ENCODE assay signal across 2 cellular contexts in genomic region chr19:47130120-47130588, GRCh38.
TF ChIP-seq lines count a peak whose summit lies in the region.

No MANE protein-coding gene starts in this region.

TF ChIP-seq in SK-N-SH, 30 proteins besides CTCF, POLR2A, EP300 and RAD21 (continued from another document):
- TF ChIP-seq USF2 (IDR thresholded peaks at IDR 0.05; ENCODE audit: borderline replicate concordance, low read depth, low read length) (no peak), FOSL2 (IDR thresholded peaks at IDR 0.05; ENCODE audit: borderline replicate concordance, low read depth) (no peak), ELF1 (IDR thresholded peaks at IDR 0.05) (no peak), ZBTB33 (IDR thresholded peaks at IDR 0.05; ENCODE audit: borderline replicate concordance, low read depth) (no peak), RFX5 (IDR thresholded peaks at IDR 0.05; ENCODE audit: low read length) (no peak), FOXM1 (IDR thresholded peaks at IDR 0.05; ENCODE audit: low read depth) (no peak), FOXJ3 (CRISPR knock-in tag; IDR thresholded peaks at IDR 0.05) (no peak), RCOR1 (IDR thresholded peaks at IDR 0.05; ENCODE audit: low read length) (no peak), CHD2 (IDR thresholded peaks at IDR 0.05; ENCODE audit: low read length, partially characterized antibody) (no peak), GATA2 (CRISPR knock-in tag; IDR thresholded peaks at IDR 0.05) (no peak), NFIC (IDR thresholded peaks at IDR 0.05; ENCODE audit: borderline replicate concordance) (no peak), JUND (IDR thresholded peaks at IDR 0.05) (no peak), IRF3 (IDR thresholded peaks at IDR 0.05; ENCODE audit: low read depth, low read length) (no peak)

TF ChIP-seq in SK-N-SH treated with all-trans-retinoic acid at 6 μM for 48 hours, 23 proteins besides CTCF, POLR2A, EP300 and RAD21 (continued from another document):
- TF ChIP-seq BACH2 (CRISPR knock-in tag; IDR thresholded peaks at IDR 0.05; ENCODE audit: borderline replicate concordance), result no peak
- TF ChIP-seq ISL1 (CRISPR knock-in tag; IDR thresholded peaks at IDR 0.05), result no peak
TF ChIP-seq in SK-N-SH treated with all-trans-retinoic acid at 6 μM for 48 hours: peak in this region for 0.
